In genomic region chr3:127233371-127233770, GRCh38 we compare ENCODE assay signal across 16 cellular contexts. TPM values are rescaled to one million over a fixed set of nuclear protein-coding genes. Genes with fewer than 3 reads are reported as not detected.
DNase-seq lines count a peak whose midpoint lies in the region; ATAC-seq and TF ChIP-seq lines count a peak whose summit lies in the region.
"Had no signal": no experiment of that assay in that cellular context is flagged by ENCODE, and none has a peak within 500 bp of the region (broad histone marks: within the 10 kb centered on the region; RNA-seq: fewer than 3 reads in every experiment).

No MANE protein-coding gene starts in this region.

- DNase-seq in A172 (ENCODE audit: low spot score) (peak; percentile 39), H7 (peak; percentile 55), RWPE1 (ENCODE audit: low spot score) (peak; percentile 32), left ventricle myocardium superior (no peak), AG20443 (ENCODE audit: low spot score) (no peak)
- DNase-seq in activated T-helper 1 cell treated with anti-CD3 and anti-CD28 coated beads, Interleukin-12 subunit alpha, Interleukin-12 subunit beta, Interleukin-2, Interleukin-4 antibody, amounts not matched to agents 30 ng/mL and 10 ng/mL and 1 ng/mL, durations not matched to agents 14 hours and 24 hours and 36 hours (ENCODE audit: low spot score) = no peak
- DNase-seq: activated CD4-positive, alpha-beta T cell treated with anti-CD3 and anti-CD28 coated beads for 4 hours; activated effector memory CD4-positive, alpha-beta T cell treated with Interleukin-2 at 50 U/mL for 16 hours; cerebellar nuclear complex; GF-D8; NCI-H1436 had no signal

- H3K4me3 ChIP-seq in H7 (ENCODE audit: insufficient read depth, low read depth, low read length) = no peak overlapping the region
- H3K4me3 ChIP-seq: esophagus muscularis mucosa had no signal

- peaks cover 5% of the 10 kb centered on the region for H3K27me3 Mint-ChIP-seq in activated T-helper 1 cell treated with anti-CD3 and anti-CD28 coated beads, Interleukin-12 subunit alpha, Interleukin-12 subunit beta, Interleukin-2, Interleukin-4 antibody, amounts not matched to agents 30 ng/mL and 10 ng/mL and 1 ng/mL, durations not matched to agents 14 hours and 24 hours and 36 hours (ENCODE audit: insufficient read depth)

- no peak overlapping the region for H3K27ac ChIP-seq in RWPE1
- H3K27ac ChIP-seq: esophagus muscularis mucosa had no signal

- peaks cover 14% of the 10 kb centered on the region for H3K9me3 Mint-ChIP-seq in activated T-helper 1 cell treated with anti-CD3 and anti-CD28 coated beads, Interleukin-12 subunit alpha, Interleukin-12 subunit beta, Interleukin-2, Interleukin-4 antibody, amounts not matched to agents 30 ng/mL and 10 ng/mL and 1 ng/mL, durations not matched to agents 14 hours and 24 hours and 36 hours

- intact Hi-C loops in left ventricle myocardium superior (cut with micrococcal nuclease) = no loop called here
- intact Hi-C loops in activated T-helper 1 cell treated with anti-CD3 and anti-CD28 coated beads, Interleukin-12 subunit alpha, Interleukin-12 subunit beta, Interleukin-2, Interleukin-4 antibody, amounts not matched to agents 30 ng/mL and 10 ng/mL and 1 ng/mL, durations not matched to agents 14 hours and 24 hours and 36 hours (cut with micrococcal nuclease) = no loop called here

- H3K27ac Mint-ChIP-seq in activated T-helper 1 cell treated with anti-CD3 and anti-CD28 coated beads, Interleukin-12 subunit alpha, Interleukin-12 subunit beta, Interleukin-2, Interleukin-4 antibody, amounts not matched to agents 30 ng/mL and 10 ng/mL and 1 ng/mL, durations not matched to agents 14 hours and 24 hours and 36 hours = no peak overlapping the region
- H3K27ac Mint-ChIP-seq: B cell; stimulated activated naive CD8-positive, alpha-beta T cell treated with anti-CD3 and anti-CD28 coated beads, Interleukin-15, Interleukin-2, amounts not matched to agents 100 ng/mL and 50 ng/mL, for 24 hours had no signal

- no peak for TF ChIP-seq CTCF in RWPE1 (conservative IDR thresholded peaks at IDR 0.05; ENCODE audit: low read depth)

- no peak overlapping the region for H3K4me3 Mint-ChIP-seq in activated T-helper 1 cell treated with anti-CD3 and anti-CD28 coated beads, Interleukin-12 subunit alpha, Interleukin-12 subunit beta, Interleukin-2, Interleukin-4 antibody, amounts not matched to agents 30 ng/mL and 10 ng/mL and 1 ng/mL, durations not matched to agents 14 hours and 24 hours and 36 hours
- H3K4me3 Mint-ChIP-seq: B cell; stimulated activated naive CD8-positive, alpha-beta T cell treated with anti-CD3 and anti-CD28 coated beads, Interleukin-15, Interleukin-2, amounts not matched to agents 100 ng/mL and 50 ng/mL, for 24 hours had no signal

- H3K36me3 ChIP-seq in H7 (replicated peaks; ENCODE audit: control insufficient read depth, insufficient read depth, low read length) = no peaks in the 10 kb centered on the region
- H3K36me3 ChIP-seq: esophagus muscularis mucosa had no signal

- CTCF ChIA-PET in RWPE1 (lab: Yijun Ruan, JAX) = interaction anchor here (0.7 kb wide), 1 partner anchor 14 kb away, joined by 3 read pairs; no protein-coding TSS in a partner anchor

- POLR2A ChIA-PET in RWPE1 (lab: Yijun Ruan, JAX; ENCODE audit: low non-redundant PET) = interaction anchor here (0.6 kb wide), 2 partner anchors 12 to 208 kb away, joined by 3 read pairs; no protein-coding TSS in a partner anchor

- H3K36me3 Mint-ChIP-seq in activated T-helper 1 cell treated with anti-CD3 and anti-CD28 coated beads, Interleukin-12 subunit alpha, Interleukin-12 subunit beta, Interleukin-2, Interleukin-4 antibody, amounts not matched to agents 30 ng/mL and 10 ng/mL and 1 ng/mL, durations not matched to agents 14 hours and 24 hours and 36 hours (ENCODE audit: low read depth) = no peaks in the 10 kb centered on the region

- no peaks in the 10 kb centered on the region for H3K4me1 Mint-ChIP-seq in activated T-helper 1 cell treated with anti-CD3 and anti-CD28 coated beads, Interleukin-12 subunit alpha, Interleukin-12 subunit beta, Interleukin-2, Interleukin-4 antibody, amounts not matched to agents 30 ng/mL and 10 ng/mL and 1 ng/mL, durations not matched to agents 14 hours and 24 hours and 36 hours (ENCODE audit: low read depth)
- H3K4me1 Mint-ChIP-seq: B cell had no signal

- H3K27me3 ChIP-seq in H7 (ENCODE audit: control insufficient read depth, insufficient read depth, low read length) = no peaks in the 10 kb centered on the region

- ATAC-seq in left ventricle myocardium superior = peak; percentile 61
- no peak for ATAC-seq in GM18498 (IDR thresholded peaks at IDR 0.05; ENCODE audit: unreplicated experiment)
- no peak for ATAC-seq in GM21381 (IDR thresholded peaks at IDR 0.05; ENCODE audit: unreplicated experiment)

RNA-seq across cellular contexts. Expression of gene PRR23E, which starts 40.4 kb away (rescaled TPM):
- not detected in 2 replicates for total RNA-seq in A172 (2014; rRNA removed; shearing (Covaris generic))
- not detected in 2 replicates for total RNA-seq in H7 (2014; rRNA removed; shearing (Covaris generic))
- not detected for total RNA-seq in left ventricle myocardium superior
- total RNA-seq in activated T-helper 1 cell treated with anti-CD3 and anti-CD28 coated beads, Interleukin-12 subunit alpha, Interleukin-12 subunit beta, Interleukin-2, Interleukin-4 antibody, amounts not matched to agents 30 ng/mL and 10 ng/mL and 1 ng/mL, durations not matched to agents 14 hours and 24 hours and 36 hours = not detected in 2 replicates
- total RNA-seq: B cell, esophagus muscularis mucosa had no signal

RNA-seq across cellular contexts. Expression of gene PRR20G, which starts 54.5 kb away (rescaled TPM):
- not detected in 2 replicates for total RNA-seq in A172 (2014; rRNA removed; shearing (Covaris generic))
- total RNA-seq in H7 (2014; rRNA removed; shearing (Covaris generic)) = 0.22 TPM in 1 of 2 replicates, not detected in the other
- not detected for total RNA-seq in left ventricle myocardium superior
- total RNA-seq in activated T-helper 1 cell treated with anti-CD3 and anti-CD28 coated beads, Interleukin-12 subunit alpha, Interleukin-12 subunit beta, Interleukin-2, Interleukin-4 antibody, amounts not matched to agents 30 ng/mL and 10 ng/mL and 1 ng/mL, durations not matched to agents 14 hours and 24 hours and 36 hours = not detected in 2 replicates
- total RNA-seq: B cell, esophagus muscularis mucosa had no signal

Comparison
In these comparisons a context has a peak if more than half of its experiments do, and no peak if none do; other contexts are left out.
1. DNase-seq: peak in A172 (single experiment), H7 (single experiment) and RWPE1 (single experiment); none in left ventricle myocardium superior (single experiment), AG20443 (single experiment) and activated T-helper 1 cell treated with anti-CD3 and anti-CD28 coated beads, Interleukin-12 subunit alpha, Interleukin-12 subunit beta, Interleukin-2, Interleukin-4 antibody, amounts not matched to agents 30 ng/mL and 10 ng/mL and 1 ng/mL, durations not matched to agents 14 hours and 24 hours and 36 hours (single experiment).